ENCODE assay signal across 1 cellular context in the genomic region with DNA sequence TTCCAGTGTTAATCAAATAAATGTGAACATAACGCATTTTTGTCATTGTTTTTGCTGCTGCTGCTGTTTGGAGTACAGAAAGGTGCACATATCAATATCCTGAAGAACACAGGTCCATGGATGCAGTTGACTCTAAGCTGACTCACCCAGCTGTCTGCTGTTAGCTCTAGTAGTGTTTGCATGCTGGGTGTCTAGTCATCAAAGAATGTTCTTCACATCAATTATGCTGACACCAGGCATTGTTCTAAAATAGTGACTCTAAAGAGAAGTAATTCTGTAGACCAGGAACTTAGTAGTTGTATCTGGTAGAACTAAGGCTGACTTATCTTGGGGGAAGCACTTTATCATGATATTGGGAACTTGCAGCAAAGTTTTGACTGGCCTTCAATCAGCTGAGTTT.
TF ChIP-seq lines count a peak whose summit lies in the region.

No MANE protein-coding gene starts in this region.

TF ChIP-seq in endothelial cell of umbilical vein, 7 proteins besides CTCF, POLR2A, EP300 and RAD21:
- TF ChIP-seq JUN (IDR thresholded peaks at IDR 0.05; ENCODE audit: borderline replicate concordance, insufficient read depth, insufficient read length, low read depth) (no peak), MAX (IDR thresholded peaks at IDR 0.05; ENCODE audit: insufficient read depth, insufficient read length) (no peak), FOS (IDR thresholded peaks at IDR 0.05; ENCODE audit: borderline replicate concordance, insufficient read depth, low read length) (peak; percentile 82), GATA2 (IDR thresholded peaks at IDR 0.05; ENCODE audit: insufficient read depth, insufficient read length, low read depth, low read length) (peak; percentile 17)
